In the genomic region with DNA sequence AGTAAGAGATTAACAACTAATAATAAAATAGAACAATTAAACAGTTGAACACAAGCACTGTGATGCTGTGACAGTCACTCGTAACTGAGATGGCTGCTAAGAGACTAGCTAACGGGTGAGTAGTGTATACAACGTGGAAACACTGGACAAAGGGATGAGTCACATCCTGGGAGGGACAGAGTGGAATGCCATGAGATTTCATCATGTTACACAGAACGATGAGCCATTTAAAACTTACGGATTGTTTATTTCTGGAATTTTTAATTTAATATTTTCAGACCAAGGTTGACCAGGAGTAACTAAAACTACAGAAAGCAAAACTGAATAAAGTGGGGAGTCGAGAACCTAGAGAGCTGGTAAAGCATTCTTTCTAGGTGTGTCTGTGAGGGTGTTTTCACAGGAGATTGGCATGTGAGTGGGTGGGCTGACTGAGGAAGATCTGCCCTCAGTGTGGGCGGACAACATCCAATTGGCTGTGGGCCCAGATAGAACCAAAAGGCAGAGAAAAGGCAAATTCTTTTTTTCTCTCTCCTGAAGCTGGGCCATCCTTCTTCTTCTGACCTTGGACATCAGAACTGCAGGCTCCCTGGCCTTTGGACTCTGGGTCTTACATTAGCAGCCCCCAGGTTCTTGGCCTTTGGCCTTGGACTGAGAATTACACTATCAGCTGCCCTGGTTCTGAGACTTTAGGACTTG, we compare ENCODE assay signal across 1 cellular context.
TF ChIP-seq lines count a peak whose summit lies in the region.

No MANE protein-coding gene starts in this region.

TF ChIP-seq in HepG2, 621 proteins besides CTCF, POLR2A, EP300 and RAD21 (continued from another document and continues in another):
- TF ChIP-seq ZC3H4 (CRISPR knock-in tag; IDR thresholded peaks at IDR 0.05; ENCODE audit: borderline replicate concordance) (0 out of 2 replicates have a peak, but pooled peaks have one; percentile 21), SKI (IDR thresholded peaks at IDR 0.05; ENCODE audit: partially characterized antibody) (peak; percentile 13), HMG20A (CRISPR knock-in tag; IDR thresholded peaks at IDR 0.05; ENCODE audit: borderline replicate concordance) (peak; percentile 61; the same call in 1 of the 2 replicates), ZNF382 (CRISPR knock-in tag; IDR thresholded peaks at IDR 0.05; ENCODE audit: borderline replicate concordance) (no peak), ZNF446 (CRISPR knock-in tag; IDR thresholded peaks at IDR 0.05) (no peak), ZNF335 (CRISPR knock-in tag; IDR thresholded peaks at IDR 0.05) (0 out of 2 replicates have a peak, but pooled peaks have one; percentile 47), MBD4 (IDR thresholded peaks at IDR 0.05; ENCODE audit: borderline replicate concordance, low read length) (peak; percentile 85; the same call in 1 of the 2 replicates), ERF (CRISPR knock-in tag; IDR thresholded peaks at IDR 0.05) (peak; percentile 31; the same call in 1 of the 2 replicates), FOXP1 (IDR thresholded peaks at IDR 0.05) (no peak; the same call in 1 of the 2 replicates), FOXP1 (CRISPR knock-in tag; IDR thresholded peaks at IDR 0.05) (peak; percentile 83)
- TF ChIP-seq, protein P1, sequence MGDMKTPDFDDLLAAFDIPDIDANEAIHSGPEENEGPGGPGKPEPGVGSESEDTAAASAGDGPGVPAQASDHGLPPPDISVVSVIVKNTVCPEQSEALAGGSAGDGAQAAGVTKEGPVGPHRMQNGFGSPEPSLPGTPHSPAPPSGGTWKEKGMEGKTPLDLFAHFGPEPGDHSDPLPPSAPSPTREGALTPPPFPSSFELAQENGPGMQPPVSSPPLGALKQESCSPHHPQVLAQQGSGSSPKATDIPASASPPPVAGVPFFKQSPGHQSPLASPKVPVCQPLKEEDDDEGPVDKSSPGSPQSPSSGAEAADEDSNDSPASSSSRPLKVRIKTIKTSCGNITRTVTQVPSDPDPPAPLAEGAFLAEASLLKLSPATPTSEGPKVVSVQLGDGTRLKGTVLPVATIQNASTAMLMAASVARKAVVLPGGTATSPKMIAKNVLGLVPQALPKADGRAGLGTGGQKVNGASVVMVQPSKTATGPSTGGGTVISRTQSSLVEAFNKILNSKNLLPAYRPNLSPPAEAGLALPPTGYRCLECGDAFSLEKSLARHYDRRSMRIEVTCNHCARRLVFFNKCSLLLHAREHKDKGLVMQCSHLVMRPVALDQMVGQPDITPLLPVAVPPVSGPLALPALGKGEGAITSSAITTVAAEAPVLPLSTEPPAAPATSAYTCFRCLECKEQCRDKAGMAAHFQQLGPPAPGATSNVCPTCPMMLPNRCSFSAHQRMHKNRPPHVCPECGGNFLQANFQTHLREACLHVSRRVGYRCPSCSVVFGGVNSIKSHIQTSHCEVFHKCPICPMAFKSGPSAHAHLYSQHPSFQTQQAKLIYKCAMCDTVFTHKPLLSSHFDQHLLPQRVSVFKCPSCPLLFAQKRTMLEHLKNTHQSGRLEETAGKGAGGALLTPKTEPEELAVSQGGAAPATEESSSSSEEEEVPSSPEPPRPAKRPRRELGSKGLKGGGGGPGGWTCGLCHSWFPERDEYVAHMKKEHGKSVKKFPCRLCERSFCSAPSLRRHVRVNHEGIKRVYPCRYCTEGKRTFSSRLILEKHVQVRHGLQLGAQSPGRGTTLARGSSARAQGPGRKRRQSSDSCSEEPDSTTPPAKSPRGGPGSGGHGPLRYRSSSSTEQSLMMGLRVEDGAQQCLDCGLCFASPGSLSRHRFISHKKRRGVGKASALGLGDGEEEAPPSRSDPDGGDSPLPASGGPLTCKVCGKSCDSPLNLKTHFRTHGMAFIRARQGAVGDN (CRISPR knock-in tag; IDR thresholded peaks at IDR 0.05), result no peak
- TF ChIP-seq, protein P2, sequence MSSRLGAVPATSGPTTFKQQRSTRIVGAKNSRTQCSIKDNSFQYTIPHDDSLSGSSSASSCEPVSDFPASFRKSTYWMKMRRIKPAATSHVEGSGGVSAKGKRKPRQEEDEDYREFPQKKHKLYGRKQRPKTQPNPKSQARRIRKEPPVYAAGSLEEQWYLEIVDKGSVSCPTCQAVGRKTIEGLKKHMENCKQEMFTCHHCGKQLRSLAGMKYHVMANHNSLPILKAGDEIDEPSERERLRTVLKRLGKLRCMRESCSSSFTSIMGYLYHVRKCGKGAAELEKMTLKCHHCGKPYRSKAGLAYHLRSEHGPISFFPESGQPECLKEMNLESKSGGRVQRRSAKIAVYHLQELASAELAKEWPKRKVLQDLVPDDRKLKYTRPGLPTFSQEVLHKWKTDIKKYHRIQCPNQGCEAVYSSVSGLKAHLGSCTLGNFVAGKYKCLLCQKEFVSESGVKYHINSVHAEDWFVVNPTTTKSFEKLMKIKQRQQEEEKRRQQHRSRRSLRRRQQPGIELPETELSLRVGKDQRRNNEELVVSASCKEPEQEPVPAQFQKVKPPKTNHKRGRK (CRISPR knock-in tag; IDR thresholded peaks at IDR 0.05), result no peak
- TF ChIP-seq, protein P3, sequence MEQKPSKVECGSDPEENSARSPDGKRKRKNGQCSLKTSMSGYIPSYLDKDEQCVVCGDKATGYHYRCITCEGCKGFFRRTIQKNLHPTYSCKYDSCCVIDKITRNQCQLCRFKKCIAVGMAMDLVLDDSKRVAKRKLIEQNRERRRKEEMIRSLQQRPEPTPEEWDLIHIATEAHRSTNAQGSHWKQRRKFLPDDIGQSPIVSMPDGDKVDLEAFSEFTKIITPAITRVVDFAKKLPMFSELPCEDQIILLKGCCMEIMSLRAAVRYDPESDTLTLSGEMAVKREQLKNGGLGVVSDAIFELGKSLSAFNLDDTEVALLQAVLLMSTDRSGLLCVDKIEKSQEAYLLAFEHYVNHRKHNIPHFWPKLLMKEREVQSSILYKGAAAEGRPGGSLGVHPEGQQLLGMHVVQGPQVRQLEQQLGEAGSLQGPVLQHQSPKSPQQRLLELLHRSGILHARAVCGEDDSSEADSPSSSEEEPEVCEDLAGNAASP (CRISPR knock-in tag; IDR thresholded peaks at IDR 0.05; ENCODE audit: borderline replicate concordance), result 0 out of 2 replicates have a peak, but pooled peaks have one; percentile 11
- TF ChIP-seq, protein P4, sequence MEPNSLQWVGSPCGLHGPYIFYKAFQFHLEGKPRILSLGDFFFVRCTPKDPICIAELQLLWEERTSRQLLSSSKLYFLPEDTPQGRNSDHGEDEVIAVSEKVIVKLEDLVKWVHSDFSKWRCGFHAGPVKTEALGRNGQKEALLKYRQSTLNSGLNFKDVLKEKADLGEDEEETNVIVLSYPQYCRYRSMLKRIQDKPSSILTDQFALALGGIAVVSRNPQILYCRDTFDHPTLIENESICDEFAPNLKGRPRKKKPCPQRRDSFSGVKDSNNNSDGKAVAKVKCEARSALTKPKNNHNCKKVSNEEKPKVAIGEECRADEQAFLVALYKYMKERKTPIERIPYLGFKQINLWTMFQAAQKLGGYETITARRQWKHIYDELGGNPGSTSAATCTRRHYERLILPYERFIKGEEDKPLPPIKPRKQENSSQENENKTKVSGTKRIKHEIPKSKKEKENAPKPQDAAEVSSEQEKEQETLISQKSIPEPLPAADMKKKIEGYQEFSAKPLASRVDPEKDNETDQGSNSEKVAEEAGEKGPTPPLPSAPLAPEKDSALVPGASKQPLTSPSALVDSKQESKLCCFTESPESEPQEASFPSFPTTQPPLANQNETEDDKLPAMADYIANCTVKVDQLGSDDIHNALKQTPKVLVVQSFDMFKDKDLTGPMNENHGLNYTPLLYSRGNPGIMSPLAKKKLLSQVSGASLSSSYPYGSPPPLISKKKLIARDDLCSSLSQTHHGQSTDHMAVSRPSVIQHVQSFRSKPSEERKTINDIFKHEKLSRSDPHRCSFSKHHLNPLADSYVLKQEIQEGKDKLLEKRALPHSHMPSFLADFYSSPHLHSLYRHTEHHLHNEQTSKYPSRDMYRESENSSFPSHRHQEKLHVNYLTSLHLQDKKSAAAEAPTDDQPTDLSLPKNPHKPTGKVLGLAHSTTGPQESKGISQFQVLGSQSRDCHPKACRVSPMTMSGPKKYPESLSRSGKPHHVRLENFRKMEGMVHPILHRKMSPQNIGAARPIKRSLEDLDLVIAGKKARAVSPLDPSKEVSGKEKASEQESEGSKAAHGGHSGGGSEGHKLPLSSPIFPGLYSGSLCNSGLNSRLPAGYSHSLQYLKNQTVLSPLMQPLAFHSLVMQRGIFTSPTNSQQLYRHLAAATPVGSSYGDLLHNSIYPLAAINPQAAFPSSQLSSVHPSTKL (CRISPR knock-in tag; IDR thresholded peaks at IDR 0.05), result peak; percentile 87
- TF ChIP-seq, protein P5, sequence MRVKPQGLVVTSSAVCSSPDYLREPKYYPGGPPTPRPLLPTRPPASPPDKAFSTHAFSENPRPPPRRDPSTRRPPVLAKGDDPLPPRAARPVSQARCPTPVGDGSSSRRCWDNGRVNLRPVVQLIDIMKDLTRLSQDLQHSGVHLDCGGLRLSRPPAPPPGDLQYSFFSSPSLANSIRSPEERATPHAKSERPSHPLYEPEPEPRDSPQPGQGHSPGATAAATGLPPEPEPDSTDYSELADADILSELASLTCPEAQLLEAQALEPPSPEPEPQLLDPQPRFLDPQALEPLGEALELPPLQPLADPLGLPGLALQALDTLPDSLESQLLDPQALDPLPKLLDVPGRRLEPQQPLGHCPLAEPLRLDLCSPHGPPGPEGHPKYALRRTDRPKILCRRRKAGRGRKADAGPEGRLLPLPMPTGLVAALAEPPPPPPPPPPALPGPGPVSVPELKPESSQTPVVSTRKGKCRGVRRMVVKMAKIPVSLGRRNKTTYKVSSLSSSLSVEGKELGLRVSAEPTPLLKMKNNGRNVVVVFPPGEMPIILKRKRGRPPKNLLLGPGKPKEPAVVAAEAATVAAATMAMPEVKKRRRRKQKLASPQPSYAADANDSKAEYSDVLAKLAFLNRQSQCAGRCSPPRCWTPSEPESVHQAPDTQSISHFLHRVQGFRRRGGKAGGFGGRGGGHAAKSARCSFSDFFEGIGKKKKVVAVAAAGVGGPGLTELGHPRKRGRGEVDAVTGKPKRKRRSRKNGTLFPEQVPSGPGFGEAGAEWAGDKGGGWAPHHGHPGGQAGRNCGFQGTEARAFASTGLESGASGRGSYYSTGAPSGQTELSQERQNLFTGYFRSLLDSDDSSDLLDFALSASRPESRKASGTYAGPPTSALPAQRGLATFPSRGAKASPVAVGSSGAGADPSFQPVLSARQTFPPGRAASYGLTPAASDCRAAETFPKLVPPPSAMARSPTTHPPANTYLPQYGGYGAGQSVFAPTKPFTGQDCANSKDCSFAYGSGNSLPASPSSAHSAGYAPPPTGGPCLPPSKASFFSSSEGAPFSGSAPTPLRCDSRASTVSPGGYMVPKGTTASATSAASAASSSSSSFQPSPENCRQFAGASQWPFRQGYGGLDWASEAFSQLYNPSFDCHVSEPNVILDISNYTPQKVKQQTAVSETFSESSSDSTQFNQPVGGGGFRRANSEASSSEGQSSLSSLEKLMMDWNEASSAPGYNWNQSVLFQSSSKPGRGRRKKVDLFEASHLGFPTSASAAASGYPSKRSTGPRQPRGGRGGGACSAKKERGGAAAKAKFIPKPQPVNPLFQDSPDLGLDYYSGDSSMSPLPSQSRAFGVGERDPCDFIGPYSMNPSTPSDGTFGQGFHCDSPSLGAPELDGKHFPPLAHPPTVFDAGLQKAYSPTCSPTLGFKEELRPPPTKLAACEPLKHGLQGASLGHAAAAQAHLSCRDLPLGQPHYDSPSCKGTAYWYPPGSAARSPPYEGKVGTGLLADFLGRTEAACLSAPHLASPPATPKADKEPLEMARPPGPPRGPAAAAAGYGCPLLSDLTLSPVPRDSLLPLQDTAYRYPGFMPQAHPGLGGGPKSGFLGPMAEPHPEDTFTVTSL (CRISPR knock-in tag; IDR thresholded peaks at IDR 0.05; ENCODE audit: borderline replicate concordance), result peak; percentile 67
- TF ChIP-seq, protein P6, sequence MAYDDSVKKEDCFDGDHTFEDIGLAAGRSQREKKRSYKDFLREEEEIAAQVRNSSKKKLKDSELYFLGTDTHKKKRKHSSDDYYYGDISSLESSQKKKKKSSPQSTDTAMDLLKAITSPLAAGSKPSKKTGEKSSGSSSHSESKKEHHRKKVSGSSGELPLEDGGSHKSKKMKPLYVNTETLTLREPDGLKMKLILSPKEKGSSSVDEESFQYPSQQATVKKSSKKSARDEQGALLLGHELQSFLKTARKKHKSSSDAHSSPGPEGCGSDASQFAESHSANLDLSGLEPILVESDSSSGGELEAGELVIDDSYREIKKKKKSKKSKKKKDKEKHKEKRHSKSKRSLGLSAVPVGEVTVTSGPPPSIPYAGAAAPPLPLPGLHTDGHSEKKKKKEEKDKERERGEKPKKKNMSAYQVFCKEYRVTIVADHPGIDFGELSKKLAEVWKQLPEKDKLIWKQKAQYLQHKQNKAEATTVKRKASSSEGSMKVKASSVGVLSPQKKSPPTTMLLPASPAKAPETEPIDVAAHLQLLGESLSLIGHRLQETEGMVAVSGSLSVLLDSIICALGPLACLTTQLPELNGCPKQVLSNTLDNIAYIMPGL (CRISPR knock-in tag; IDR thresholded peaks at IDR 0.05; ENCODE audit: borderline replicate concordance in 1 of 2, low read depth in 1 of 2), result peak in 1 of 2 experiments; percentile 24; a peak in 1 of 4 replicates
- TF ChIP-seq, protein P7, sequence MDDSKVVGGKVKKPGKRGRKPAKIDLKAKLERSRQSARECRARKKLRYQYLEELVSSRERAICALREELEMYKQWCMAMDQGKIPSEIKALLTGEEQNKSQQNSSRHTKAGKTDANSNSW (CRISPR knock-in tag; IDR thresholded peaks at IDR 0.05; ENCODE audit: borderline replicate concordance), result no peak
- TF ChIP-seq, protein P8, sequence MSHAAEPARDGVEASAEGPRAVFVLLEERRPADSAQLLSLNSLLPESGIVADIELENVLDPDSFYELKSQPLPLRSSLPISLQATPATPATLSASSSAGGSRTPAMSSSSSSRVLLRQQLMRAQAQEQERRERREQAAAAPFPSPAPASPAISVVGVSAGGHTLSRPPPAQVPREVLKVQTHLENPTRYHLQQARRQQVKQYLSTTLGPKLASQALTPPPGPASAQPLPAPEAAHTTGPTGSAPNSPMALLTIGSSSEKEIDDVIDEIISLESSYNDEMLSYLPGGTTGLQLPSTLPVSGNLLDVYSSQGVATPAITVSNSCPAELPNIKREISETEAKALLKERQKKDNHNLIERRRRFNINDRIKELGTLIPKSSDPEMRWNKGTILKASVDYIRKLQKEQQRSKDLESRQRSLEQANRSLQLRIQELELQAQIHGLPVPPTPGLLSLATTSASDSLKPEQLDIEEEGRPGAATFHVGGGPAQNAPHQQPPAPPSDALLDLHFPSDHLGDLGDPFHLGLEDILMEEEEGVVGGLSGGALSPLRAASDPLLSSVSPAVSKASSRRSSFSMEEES (CRISPR knock-in tag; IDR thresholded peaks at IDR 0.05), result peak; percentile 27; the same call in 1 of the 2 replicates
- TF ChIP-seq, protein P9, sequence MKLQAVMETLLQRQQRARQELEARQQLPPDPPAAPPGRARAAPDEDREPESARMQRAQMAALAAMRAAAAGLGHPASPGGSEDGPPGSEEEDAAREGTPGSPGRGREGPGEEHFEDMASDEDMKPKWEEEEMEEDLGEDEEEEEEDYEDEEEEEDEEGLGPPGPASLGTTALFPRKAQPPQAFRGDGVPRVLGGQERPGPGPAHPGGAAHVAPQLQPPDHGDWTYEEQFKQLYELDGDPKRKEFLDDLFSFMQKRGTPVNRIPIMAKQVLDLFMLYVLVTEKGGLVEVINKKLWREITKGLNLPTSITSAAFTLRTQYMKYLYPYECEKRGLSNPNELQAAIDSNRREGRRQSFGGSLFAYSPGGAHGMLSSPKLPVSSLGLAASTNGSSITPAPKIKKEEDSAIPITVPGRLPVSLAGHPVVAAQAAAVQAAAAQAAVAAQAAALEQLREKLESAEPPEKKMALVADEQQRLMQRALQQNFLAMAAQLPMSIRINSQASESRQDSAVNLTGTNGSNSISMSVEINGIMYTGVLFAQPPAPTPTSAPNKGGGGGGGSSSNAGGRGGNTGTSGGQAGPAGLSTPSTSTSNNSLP (IDR thresholded peaks at IDR 0.05; ENCODE audit: low read depth, low read length), result peak; percentile 65; the same call in 1 of the 2 replicates
- TF ChIP-seq, protein P10, sequence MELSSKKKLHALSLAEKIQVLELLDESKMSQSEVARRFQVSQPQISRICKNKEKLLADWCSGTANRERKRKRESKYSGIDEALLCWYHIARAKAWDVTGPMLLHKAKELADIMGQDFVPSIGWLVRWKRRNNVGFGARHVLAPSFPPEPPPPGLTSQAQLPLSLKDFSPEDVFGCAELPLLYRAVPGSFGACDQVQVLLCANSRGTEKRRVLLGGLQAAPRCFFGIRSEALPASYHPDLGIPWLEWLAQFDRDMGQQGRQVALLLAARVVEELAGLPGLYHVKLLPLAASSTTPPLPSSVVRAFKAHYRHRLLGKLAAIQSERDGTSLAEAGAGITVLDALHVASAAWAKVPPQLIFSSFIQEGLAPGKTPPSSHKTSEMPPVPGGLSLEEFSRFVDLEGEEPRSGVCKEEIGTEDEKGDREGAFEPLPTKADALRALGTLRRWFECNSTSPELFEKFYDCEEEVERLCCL (CRISPR knock-in tag; IDR thresholded peaks at IDR 0.05; ENCODE audit: borderline replicate concordance), result no peak
